ENCODE assay signal across 28 cellular contexts in genomic region chr5:180466316-180466715, GRCh38.
"Had no signal": no experiment of that assay in that cellular context is flagged by ENCODE, and none has a peak within 500 bp of the region (broad histone marks: within the 10 kb centered on the region; RNA-seq: fewer than 3 reads in every experiment).

No MANE protein-coding gene starts in this region.

- H3K9me3 ChIP-seq: esophagus muscularis mucosa, gastroesophageal sphincter, heart left ventricle, neutrophil, prostate gland, right atrium auricular region, suprapubic skin, transverse colon, vagina had no signal

- H2AFZ ChIP-seq: hepatocyte, parathyroid adenoma had no signal

- H3K36me3 ChIP-seq: esophagus muscularis mucosa, gastroesophageal sphincter, heart left ventricle, neutrophil, prostate gland, right atrium auricular region, suprapubic skin, transverse colon, vagina had no signal

- H3K4me1 ChIP-seq: foreskin keratinocyte, gastroesophageal sphincter, parathyroid adenoma, prostate gland, right atrium auricular region, vagina had no signal

- H3K27me3 Mint-ChIP-seq: stimulated activated naive CD8-positive, alpha-beta T cell treated with anti-CD3 and anti-CD28 coated beads, Interleukin-15, amount 100 ng/mL, for 72 hours had no signal

- H3K4me3 Mint-ChIP-seq: naive thymus-derived CD4-positive, alpha-beta T cell; nephron; stimulated activated naive CD8-positive, alpha-beta T cell treated with anti-CD3 and anti-CD28 coated beads, Interleukin-15, amount 100 ng/mL, for 72 hours had no signal

- H3K36me3 Mint-ChIP-seq: naive thymus-derived CD4-positive, alpha-beta T cell had no signal

- H3K79me2 ChIP-seq: hepatocyte, parathyroid adenoma had no signal

- H3K27me3 ChIP-seq: foreskin keratinocyte, right atrium auricular region, vagina had no signal

- H3K9me3 Mint-ChIP-seq: naive thymus-derived CD4-positive, alpha-beta T cell; nephron; stimulated activated naive CD8-positive, alpha-beta T cell treated with anti-CD3 and anti-CD28 coated beads, Interleukin-15, amount 100 ng/mL, for 72 hours had no signal

- DNase-seq: dermis blood vessel endothelial cell; effector memory CD4-positive, alpha-beta T cell; mesendoderm; midbrain; stimulated activated CD4-positive, alpha-beta T cell treated with anti-CD3 and anti-CD28 coated beads, Interleukin-12 subunit alpha, Interleukin-12 subunit beta, amount 100 ng/mL, for 4 hours; stimulated activated CD4-positive, alpha-beta T cell treated with anti-CD3 and anti-CD28 coated beads, Interleukin-1b, Interleukin-23, amount 100 ng/mL, for 48 hours; stimulated activated CD4-positive, alpha-beta T cell treated with anti-CD3 and anti-CD28 coated beads, Interleukin-4, amount 100 ng/mL, for 1 hour; stimulated activated CD8-positive, alpha-beta memory T cell treated with anti-CD3 and anti-CD28 coated beads, Interleukin-4, amount 100 ng/mL, for 48 hours; stimulated activated naive CD4-positive, alpha-beta T cell; stimulated activated naive CD8-positive, alpha-beta T cell treated with anti-CD3 and anti-CD28 coated beads, Interleukin-15, amount 100 ng/mL, for 72 hours had no signal

- ATAC-seq: gastroesophageal sphincter; left lobe of liver; naive thymus-derived CD4-positive, alpha-beta T cell; sciatic nerve; stimulated activated naive CD8-positive, alpha-beta T cell treated with anti-CD3 and anti-CD28 coated beads, Interleukin-15, amount 100 ng/mL, for 72 hours had no signal

- H3K27ac ChIP-seq: coronary artery, esophagus muscularis mucosa, gastroesophageal sphincter, heart left ventricle, hepatocyte, neutrophil, parathyroid adenoma, prostate gland, right atrium auricular region, suprapubic skin, transverse colon, vagina had no signal

- H3K4me1 Mint-ChIP-seq: nephron; stimulated activated naive CD8-positive, alpha-beta T cell treated with anti-CD3 and anti-CD28 coated beads, Interleukin-15, amount 100 ng/mL, for 72 hours had no signal

- H3K9ac ChIP-seq: parathyroid adenoma had no signal

- H3K4me3 ChIP-seq: coronary artery, esophagus muscularis mucosa, gastroesophageal sphincter, heart left ventricle, hepatocyte, prostate gland, right atrium auricular region, smooth muscle cell, suprapubic skin, transverse colon, vagina had no signal

- H3K4me2 ChIP-seq: hepatocyte had no signal

- H3K27ac Mint-ChIP-seq: naive thymus-derived CD4-positive, alpha-beta T cell; nephron; stimulated activated naive CD8-positive, alpha-beta T cell treated with anti-CD3 and anti-CD28 coated beads, Interleukin-15, amount 100 ng/mL, for 72 hours had no signal
